In genomic region chr9:137085918-137086530, GRCh38 we compare ENCODE assay signal across 8 cellular contexts. TPM values are rescaled to one million over a fixed set of nuclear protein-coding genes. Genes with fewer than 3 reads are reported as not detected.
DNase-seq lines count a peak whose midpoint lies in the region; ATAC-seq and TF ChIP-seq lines count a peak whose summit lies in the region.

No MANE protein-coding gene starts in this region.

- peaks cover 12% of the 10 kb centered on the region for H3K4me1 ChIP-seq in BE2C
- peaks cover 6 to 45% (median 24%) of the 10 kb centered on the region in 9 donors for H3K4me1 ChIP-seq in heart right ventricle
- H3K4me1 ChIP-seq in sigmoid colon = peaks cover 0 to 40% (median 29%) of the 10 kb centered on the region in 4 donors

- H3K9me3 ChIP-seq in BE2C (no peaks in the 10 kb centered on the region), heart right ventricle (no peaks in the 10 kb centered on the region), sigmoid colon (no peaks in the 10 kb centered on the region)

- H3K27ac Mint-ChIP-seq in activated naive CD4-positive, alpha-beta T cell treated with anti-CD3 and anti-CD28 coated beads, Interleukin-2, amount 50 U/mL, for 24 hours = peak overlapping the region; percentile 98

- WGBS in heart right ventricle, 2 donors = 1% methylated on average over 56 to 58 of the region's 58 CpGs
- WGBS in sigmoid colon, 2 donors = 1 to 2% methylated on average over 58 of the region's 58 CpGs

- H3K27me3 Mint-ChIP-seq in activated naive CD4-positive, alpha-beta T cell treated with anti-CD3 and anti-CD28 coated beads, Interleukin-2, amount 50 U/mL, for 24 hours = no peaks in the 10 kb centered on the region

- H3K36me3 Mint-ChIP-seq in activated naive CD4-positive, alpha-beta T cell treated with anti-CD3 and anti-CD28 coated beads, Interleukin-2, amount 50 U/mL, for 24 hours = peaks cover 2% of the 10 kb centered on the region

- no peak for TF ChIP-seq POLR2A in sigmoid colon (IDR thresholded peaks at IDR 0.05)

- H3K4me3 ChIP-seq in BE2C (ENCODE audit: low read depth, low read length) (peak overlapping the region; percentile 78), heart right ventricle (peak overlapping the region; percentile 67 to 96 (median 84)), sigmoid colon (peak overlapping the region; percentile 63 to 88 (median 82))

- TF ChIP-seq CTCF in BE2C (IDR thresholded peaks at IDR 0.05; ENCODE audit: low read depth, low read length) (no peak), heart right ventricle (IDR thresholded peaks at IDR 0.05) (no peak), sigmoid colon (IDR thresholded peaks at IDR 0.05) (no peak)

- H3K4me1 Mint-ChIP-seq in activated naive CD4-positive, alpha-beta T cell treated with anti-CD3 and anti-CD28 coated beads, Interleukin-2, amount 50 U/mL, for 24 hours = peaks cover 32% of the 10 kb centered on the region

- H3K36me3 ChIP-seq in BE2C = peaks cover 15% of the 10 kb centered on the region
- H3K36me3 ChIP-seq in heart right ventricle = peaks cover 0 to 56% (median 3%) of the 10 kb centered on the region in 9 donors
- peaks cover 0 to 26% (median 0%) of the 10 kb centered on the region in 4 donors for H3K36me3 ChIP-seq in sigmoid colon

- peak overlapping the region; percentile 96 for H3K4me3 Mint-ChIP-seq in activated naive CD4-positive, alpha-beta T cell treated with anti-CD3 and anti-CD28 coated beads, Interleukin-2, amount 50 U/mL, for 24 hours

- no peaks in the 10 kb centered on the region for H3K27me3 ChIP-seq in BE2C
- no peaks in the 10 kb centered on the region for H3K27me3 ChIP-seq in heart right ventricle
- peaks cover 0 to 10% (median 0%) of the 10 kb centered on the region in 3 donors for H3K27me3 ChIP-seq in sigmoid colon

- peak; percentile 61 for DNase-seq in BE2C
- peak; percentile 45 for DNase-seq in NAMALWA (ENCODE audit: low spot score)
- DNase-seq in heart right ventricle = peak; percentile 45 to 66
- no peak for DNase-seq in sigmoid colon
- no peak for DNase-seq in activated gamma-delta T cell treated with Interleukin-2 at 50 U/mL for 16 hours

- H3K27ac ChIP-seq in heart right ventricle = peak overlapping the region; percentile 76 to 98 (median 96)
- H3K27ac ChIP-seq in sigmoid colon = peak overlapping the region; percentile 92 to 97 (median 96)

- no peaks in the 10 kb centered on the region for H3K9me3 Mint-ChIP-seq in activated naive CD4-positive, alpha-beta T cell treated with anti-CD3 and anti-CD28 coated beads, Interleukin-2, amount 50 U/mL, for 24 hours

- ATAC-seq in GM21619 (IDR thresholded peaks at IDR 0.05; ENCODE audit: unreplicated experiment) = peak; percentile 9
- ATAC-seq in heart right ventricle = peak; percentile 8 to 66 (median 23)
- ATAC-seq in HG03521 (IDR thresholded peaks at IDR 0.05; ENCODE audit: unreplicated experiment) = no peak

- intact Hi-C loops in heart right ventricle (cut with DNase I) (loop anchor here in 1 of 10 donors (1.0 kb wide), 1 partner anchor 29 kb away; no protein-coding TSS in a partner anchor), sigmoid colon (cut with DNase I) (loop anchor here (2.0 kb wide), 1 partner anchor 29 kb away; the partner anchor contains the start of gene DPP7)

- TF ChIP-seq EP300 in sigmoid colon (IDR thresholded peaks at IDR 0.05) = no peak

RNA-seq across cellular contexts. Expression of gene MAN1B1, which starts 0.8 kb away (rescaled TPM):
- 168 TPM for polyA plus RNA-seq in BE2C (2012; ENCODE audit: insufficient read depth, insufficient read length, low read depth)
- total RNA-seq in heart right ventricle = 10 to 100 TPM; 16.9 to 27.7 (median 20.9) TPM
- 10 to 100 TPM; 25.5 to 71.4 TPM for polyA plus RNA-seq in heart right ventricle
- total RNA-seq in sigmoid colon = 10 to 100 TPM; 27.8 to 34.9 (median 28.7) TPM
- polyA plus RNA-seq in sigmoid colon = 10 to 100 TPM; 12.0 to 52.0 (median 14.1) TPM

RNA-seq across cellular contexts. Expression of gene UAP1L1, which starts 8.7 kb away (rescaled TPM):
- polyA plus RNA-seq in BE2C (2012; ENCODE audit: insufficient read depth, insufficient read length, low read depth) = 160 TPM
- 10 to 100 TPM in 4 of 10 donors, 1 to 10 TPM in 6; 6.0 to 16.5 (median 8.5) TPM for total RNA-seq in heart right ventricle
- 10 to 100 TPM in 1 of 2 donors, 1 to 10 TPM in 1; 3.4 to 24.3 TPM for polyA plus RNA-seq in heart right ventricle
- total RNA-seq in sigmoid colon = 1 to 10 TPM; 2.9 to 9.1 (median 4.8) TPM
- polyA plus RNA-seq in sigmoid colon = 1 to 10 TPM; 4.2 to 9.6 (median 6.0) TPM

RNA-seq across cellular contexts. Expression of gene SAPCD2, which starts 15.7 kb away (rescaled TPM):
- 105 TPM for polyA plus RNA-seq in BE2C (2012; ENCODE audit: insufficient read depth, insufficient read length, low read depth)
- total RNA-seq in heart right ventricle (1 to 10 TPM in 1 of 10 donors, under 1 TPM in 8, not detected in 1; 0.06 to 1.1 (median 0.11) TPM), sigmoid colon (under 1 TPM in 1 of 4 donors, not detected in 3; 0.81 TPM)
- polyA plus RNA-seq in heart right ventricle (under 1 TPM; 0.15 to 0.23 TPM), sigmoid colon (10 to 100 TPM in 1 of 3 donors, 1 to 10 TPM in 2; 3.6 to 16.4 (median 3.7) TPM)

RNA-seq across cellular contexts. Expression of gene DPP7, which starts 28.5 kb away (rescaled TPM):
- polyA plus RNA-seq in BE2C (2012; ENCODE audit: insufficient read depth, insufficient read length, low read depth) = 408 TPM
- total RNA-seq in heart right ventricle (100 to 1,000 TPM in 7 of 10 donors, 10 to 100 TPM in 3; 91.4 to 167 (median 118) TPM), sigmoid colon (100 to 1,000 TPM in 2 of 4 donors, 10 to 100 TPM in 2; 88.5 to 140 (median 111) TPM)
- polyA plus RNA-seq in heart right ventricle (100 to 1,000 TPM; 152 to 677 TPM), sigmoid colon (100 to 1,000 TPM in 1 of 3 donors, 10 to 100 TPM in 2; 26.6 to 158 (median 36.6) TPM)

RNA-seq across cellular contexts. Expression of gene ENTPD2, which starts 32.2 kb away (rescaled TPM):
- polyA plus RNA-seq in BE2C (2012; ENCODE audit: insufficient read depth, insufficient read length, low read depth) = not detected
- total RNA-seq in heart right ventricle (1 to 10 TPM in 8 of 10 donors, under 1 TPM in 2; 0.32 to 2.5 (median 1.6) TPM), sigmoid colon (1 to 10 TPM in 3 of 4 donors, not detected in 1; 1.2 to 2.2 (median 2.1) TPM)
- polyA plus RNA-seq in heart right ventricle (1 to 10 TPM in 1 of 2 donors, under 1 TPM in 1; 0.96 to 3.3 TPM), sigmoid colon (1 to 10 TPM in 2 of 3 donors, under 1 TPM in 1; 0.92 to 6.4 (median 3.0) TPM)

Comparison
In these comparisons a context has a peak if more than half of its experiments do, and no peak if none do; other contexts are left out.
1. DNase-seq: peak in BE2C (single experiment), NAMALWA (single experiment) and heart right ventricle (2 of 2); none in sigmoid colon (single experiment) and activated gamma-delta T cell treated with Interleukin-2 at 50 U/mL for 16 hours (single experiment).
2. Peak in every context shown above with its lines, with median percentiles within 50 percentile points of each other: H3K4me3 ChIP-seq.